In genomic region chr7:142412551-142413193, GRCh38 we compare ENCODE assay signal across 8 cellular contexts.
DNase-seq lines count a peak whose midpoint lies in the region; ATAC-seq and TF ChIP-seq lines count a peak whose summit lies in the region.

No MANE protein-coding gene starts in this region.

- H2AFZ ChIP-seq in smooth muscle cell (ENCODE audit: low read depth), result no peak overlapping the region

- DNase-seq in activated T-cell treated with anti-CD3 and anti-CD28 coated beads for 1 hour (ENCODE audit: low read depth) (peak; percentile 23), KBM-7 (peak; percentile 59), fibroblast of the aortic adventitia (ENCODE audit: low read depth) (peak; percentile 56), smooth muscle cell (lab: John Stamatoyannopoulos, UW; ENCODE audit: unreplicated experiment) (no peak), mucosa of gallbladder (ENCODE audit: low spot score) (no peak)
- DNase-seq in activated T-cell treated with anti-CD3 and anti-CD28 coated beads, Interleukin-2, amount 50 U/mL, for 24 hours, result no peak
- DNase-seq in activated CD4-positive, alpha-beta T cell treated with anti-CD3 and anti-CD28 coated beads for 4 hours, result peak; percentile 32 to 34

- in situ Hi-C loops in KBM-7 (cut with MboI; ENCODE audit: low pct_unique_long_range_greater_than_20kb, low sequenced_read_pairs), result no loop called here

- no peaks in the 10 kb centered on the region for H3K79me2 ChIP-seq in smooth muscle cell (ENCODE audit: low read depth)

- ATAC-seq in GM21825 (IDR thresholded peaks at IDR 0.05; ENCODE audit: unreplicated experiment), result peak; percentile 85

- H3K4me3 ChIP-seq in fibroblast of the aortic adventitia (ENCODE audit: low read depth, low read length) (no peak overlapping the region), smooth muscle cell (no peak overlapping the region)

- no peaks in the 10 kb centered on the region for H3K9me3 ChIP-seq in smooth muscle cell (replicated peaks; ENCODE audit: low read depth)

- no peaks in the 10 kb centered on the region for H3K36me3 ChIP-seq in smooth muscle cell (ENCODE audit: low read depth)

- 81% methylated on average over 2 of the region's 2 CpGs for WGBS in smooth muscle cell (ENCODE audit: low lambda C conversion rate)

- no peak overlapping the region for H3K4me2 ChIP-seq in smooth muscle cell

- TF ChIP-seq CTCF in fibroblast of the aortic adventitia (IDR thresholded peaks at IDR 0.05; ENCODE audit: insufficient read depth, low read length) (peak; percentile 64), smooth muscle cell (IDR thresholded peaks at IDR 0.05; ENCODE audit: borderline replicate concordance, insufficient read depth, poor library complexity, severe bottlenecking) (peak; percentile 71)

- H3K9ac ChIP-seq in smooth muscle cell (ENCODE audit: low read depth), result no peak overlapping the region

- H3K4me1 ChIP-seq in smooth muscle cell (ENCODE audit: low read depth), result no peaks in the 10 kb centered on the region

- H3K27ac Mint-ChIP-seq in activated T-cell treated with anti-CD3 and anti-CD28 coated beads, Interleukin-2, amount 50 U/mL, for 24 hours, result no peak overlapping the region

- H3K27me3 ChIP-seq in smooth muscle cell (ENCODE audit: low read depth), result no peaks in the 10 kb centered on the region

- no peaks in the 10 kb centered on the region for H3F3A ChIP-seq in smooth muscle cell (ENCODE audit: low read depth)

- H4K20me1 ChIP-seq in smooth muscle cell (ENCODE audit: low read depth), result no peaks in the 10 kb centered on the region

- H3K4me3 Mint-ChIP-seq in activated T-cell treated with anti-CD3 and anti-CD28 coated beads, Interleukin-2, amount 50 U/mL, for 24 hours, result no peak overlapping the region

- H3K27ac ChIP-seq in smooth muscle cell (ENCODE audit: low read depth), result no peak overlapping the region

- H3K27me3 Mint-ChIP-seq in activated T-cell treated with anti-CD3 and anti-CD28 coated beads, Interleukin-2, amount 50 U/mL, for 24 hours, result no peaks in the 10 kb centered on the region

- no peaks in the 10 kb centered on the region for H3K9me3 Mint-ChIP-seq in activated T-cell treated with anti-CD3 and anti-CD28 coated beads, Interleukin-2, amount 50 U/mL, for 24 hours

- no peaks in the 10 kb centered on the region for H3K36me3 Mint-ChIP-seq in activated T-cell treated with anti-CD3 and anti-CD28 coated beads, Interleukin-2, amount 50 U/mL, for 24 hours (ENCODE audit: low read depth)

- H3K4me1 Mint-ChIP-seq in activated T-cell treated with anti-CD3 and anti-CD28 coated beads, Interleukin-2, amount 50 U/mL, for 24 hours (ENCODE audit: low read depth), result peaks cover 2% of the 10 kb centered on the region

Comparison
In these comparisons a context has a peak if more than half of its experiments do, and no peak if none do; other contexts are left out.
1. DNase-seq: peak in activated T-cell treated with anti-CD3 and anti-CD28 coated beads for 1 hour (single experiment), KBM-7 (single experiment), activated CD4-positive, alpha-beta T cell treated with anti-CD3 and anti-CD28 coated beads for 4 hours (2 of 2) and fibroblast of the aortic adventitia (single experiment); none in activated T-cell treated with anti-CD3 and anti-CD28 coated beads, Interleukin-2, amount 50 U/mL, for 24 hours (single experiment), smooth muscle cell (single experiment) and mucosa of gallbladder (single experiment).